10 cellular contexts compared by ENCODE assay signal in the genomic region with DNA sequence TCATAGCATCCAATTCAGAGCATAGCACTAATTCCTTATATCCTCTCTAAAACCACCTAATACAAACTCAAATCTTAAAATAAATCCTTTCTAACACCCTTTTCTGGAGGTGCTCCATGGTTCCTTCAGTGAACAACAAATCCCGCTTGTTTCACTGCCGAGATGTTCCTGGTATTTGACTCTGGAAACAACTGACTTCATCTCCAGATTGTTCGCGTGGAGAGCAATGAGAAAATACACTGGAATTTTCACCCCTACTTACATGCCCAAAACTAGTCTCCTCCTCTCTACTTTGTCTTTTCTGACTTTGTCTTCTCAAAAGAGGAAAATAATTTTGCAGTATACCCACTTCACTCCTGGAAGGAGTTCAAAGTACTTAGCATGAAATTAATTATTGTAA.
DNase-seq lines count a peak whose midpoint lies in the region; ATAC-seq and TF ChIP-seq lines count a peak whose summit lies in the region.
"Had no signal": no experiment of that assay in that cellular context is flagged by ENCODE, and none has a peak within 500 bp of the region (broad histone marks: within the 10 kb centered on the region; RNA-seq: fewer than 3 reads in every experiment).

No MANE protein-coding gene starts in this region.

- H3K27ac ChIP-seq in SJSA1 (peak overlapping the region; percentile 44), trophoblast cell (ENCODE audit: low read depth, low read length) (no peak overlapping the region)

- no peak overlapping the region for H4K8ac ChIP-seq in trophoblast cell (ENCODE audit: low read depth, low read length)

- H3K4me2 ChIP-seq in trophoblast cell (ENCODE audit: low read length) = no peak overlapping the region

- H3K36me3 Mint-ChIP-seq in activated T-helper 17 cell treated with anti-CD3 and anti-CD28 coated beads, Interleukin-2, amount 50 U/mL, for 72 hours (ENCODE audit: low read depth) = no peaks in the 10 kb centered on the region
- H3K36me3 Mint-ChIP-seq: activated naive CD8-positive, alpha-beta T cell had no signal

- H3K4me1 ChIP-seq in SJSA1 (replicated peaks) (peaks cover 5% of the 10 kb centered on the region; the same call in 1 of the 2 replicates), trophoblast cell (ENCODE audit: control insufficient read depth in 1 of 2, insufficient read depth in 2 of 2, low read length in 2 of 2) (no peaks in the 10 kb centered on the region)

- H3K27me3 ChIP-seq in BJ (ENCODE audit: control insufficient read depth, insufficient read depth, low read length) (no peaks in the 10 kb centered on the region), SJSA1 (replicated peaks) (no peaks in the 10 kb centered on the region), trophoblast cell (ENCODE audit: insufficient read depth, low read length) (no peaks in the 10 kb centered on the region)

- no peaks in the 10 kb centered on the region for H3K79me1 ChIP-seq in trophoblast cell (ENCODE audit: low read length)

- H2BK120ac ChIP-seq in trophoblast cell (ENCODE audit: insufficient read depth, low read length, poor library complexity) = no peak overlapping the region

- no peak overlapping the region for H3K4ac ChIP-seq in trophoblast cell (ENCODE audit: low read depth, low read length)

- CTCF ChIA-PET in BJ (lab: Yijun Ruan, JAX) = interaction anchor here (1.4 to 2.4 kb wide), 6 partner anchors 15 to 359 kb away, joined by 3 to 14 read pairs (median 6); no protein-coding TSS in a partner anchor

- H4K91ac ChIP-seq in trophoblast cell (ENCODE audit: low read depth, low read length) = no peak overlapping the region

- H3K9ac ChIP-seq in trophoblast cell (ENCODE audit: low read length) = no peak overlapping the region

- H3K4me3 ChIP-seq in BJ (ENCODE audit: low read depth, low read length) = no peak overlapping the region
- no peak overlapping the region for H3K4me3 ChIP-seq in SJSA1
- H3K4me3 ChIP-seq in fibroblast of the aortic adventitia (ENCODE audit: low read depth, low read length) = no peak overlapping the region
- H3K4me3 ChIP-seq in trophoblast cell (ENCODE audit: low read depth, low read length) = no peak overlapping the region

- H3K4me1 Mint-ChIP-seq in activated T-helper 17 cell treated with anti-CD3 and anti-CD28 coated beads, Interleukin-2, amount 50 U/mL, for 72 hours = no peaks in the 10 kb centered on the region

- H3K27me3 Mint-ChIP-seq in activated T-helper 17 cell treated with anti-CD3 and anti-CD28 coated beads, Interleukin-2, amount 50 U/mL, for 72 hours = no peaks in the 10 kb centered on the region
- H3K27me3 Mint-ChIP-seq: activated naive CD8-positive, alpha-beta T cell; stimulated activated naive CD8-positive, alpha-beta T cell treated with anti-CD3 and anti-CD28 coated beads, Interleukin-15, Interleukin-2, amounts not matched to agents 100 ng/mL and 50 ng/mL, for 24 hours had no signal

- H3K79me2 ChIP-seq in trophoblast cell (ENCODE audit: control insufficient read depth, insufficient read depth, low read length, poor library complexity) = no peaks in the 10 kb centered on the region

- DNase-seq in BJ (ENCODE audit: low read depth) (peak; percentile 4), SJSA1 (ENCODE audit: low read depth in 1 of 2, low spot score in 2 of 2) (no peak), fibroblast of the aortic adventitia (ENCODE audit: low read depth) (peak; percentile 67), trophoblast cell (no peak), T-helper 2 cell (no peak), amygdala (lab: John Stamatoyannopoulos, UW) (no peak)
- DNase-seq in stimulated activated CD4-positive, alpha-beta T cell treated with anti-CD3 and anti-CD28 coated beads, Interleukin-2, amount 100 ng/mL, for 48 hours = no peak

- no peaks in the 10 kb centered on the region for H3K36me3 ChIP-seq in BJ (ENCODE audit: control insufficient read depth, insufficient read depth, low read length)
- H3K36me3 ChIP-seq in SJSA1 = no peaks in the 10 kb centered on the region
- H3K36me3 ChIP-seq in trophoblast cell (ENCODE audit: control insufficient read depth in 1 of 2, insufficient read depth in 2 of 2, low read length in 2 of 2) = no peaks in the 10 kb centered on the region

- no peak overlapping the region for H3K4me3 Mint-ChIP-seq in activated T-helper 17 cell treated with anti-CD3 and anti-CD28 coated beads, Interleukin-2, amount 50 U/mL, for 72 hours
- H3K4me3 Mint-ChIP-seq: activated naive CD8-positive, alpha-beta T cell; stimulated activated naive CD8-positive, alpha-beta T cell treated with anti-CD3 and anti-CD28 coated beads, Interleukin-15, Interleukin-2, amounts not matched to agents 100 ng/mL and 50 ng/mL, for 24 hours had no signal

- H3K14ac ChIP-seq in trophoblast cell (ENCODE audit: low read length) = no peak overlapping the region

- H2AFZ ChIP-seq in trophoblast cell (ENCODE audit: insufficient read depth, low read length, poor library complexity) = no peak overlapping the region

- H3K9me3 Mint-ChIP-seq in activated T-helper 17 cell treated with anti-CD3 and anti-CD28 coated beads, Interleukin-2, amount 50 U/mL, for 72 hours = no peaks in the 10 kb centered on the region
- H3K9me3 Mint-ChIP-seq: stimulated activated naive CD8-positive, alpha-beta T cell treated with anti-CD3 and anti-CD28 coated beads, Interleukin-15, Interleukin-2, amounts not matched to agents 100 ng/mL and 50 ng/mL, for 24 hours had no signal

- no peak overlapping the region for H3K27ac Mint-ChIP-seq in activated T-helper 17 cell treated with anti-CD3 and anti-CD28 coated beads, Interleukin-2, amount 50 U/mL, for 72 hours
- H3K27ac Mint-ChIP-seq: activated naive CD8-positive, alpha-beta T cell; stimulated activated naive CD8-positive, alpha-beta T cell treated with anti-CD3 and anti-CD28 coated beads, Interleukin-15, Interleukin-2, amounts not matched to agents 100 ng/mL and 50 ng/mL, for 24 hours had no signal

- POLR2A ChIA-PET in BJ (lab: Charles Lee) = no interaction called here

- H4K12ac ChIP-seq in trophoblast cell (ENCODE audit: low read depth, low read length) = no peak overlapping the region

- H2AK5ac ChIP-seq in trophoblast cell (ENCODE audit: low read length) = no peak overlapping the region

- H2BK5ac ChIP-seq in trophoblast cell (ENCODE audit: low read depth, low read length, poor library complexity) = peak overlapping the region; percentile 31

- ATAC-seq in activated T-helper 17 cell treated with anti-CD3 and anti-CD28 coated beads, Interleukin-2, amount 50 U/mL, for 72 hours (replicated peaks) = no peak

- no CpG with 5 or more reads among the region's 4 CpGs for WGBS in trophoblast cell (ENCODE audit: extremely low coverage, insufficient coverage, insufficient read length)

- no peak overlapping the region for H2BK12ac ChIP-seq in trophoblast cell (ENCODE audit: low read length)

- H3K23ac ChIP-seq in trophoblast cell (ENCODE audit: low read length) = no peak overlapping the region

- no peak overlapping the region for H3K18ac ChIP-seq in trophoblast cell (ENCODE audit: low read length)

- H3K9me3 ChIP-seq in SJSA1 (replicated peaks) = no peaks in the 10 kb centered on the region
- no peaks in the 10 kb centered on the region for H3K9me3 ChIP-seq in trophoblast cell (ENCODE audit: insufficient read depth, low read depth, low read length)

- TF ChIP-seq CTCF in BJ (IDR thresholded peaks at IDR 0.05; ENCODE audit: insufficient read depth, low read depth, low read length) = no peak
- no peak for TF ChIP-seq CTCF in fibroblast of the aortic adventitia (IDR thresholded peaks at IDR 0.05; ENCODE audit: insufficient read depth, low read length)

Comparison
In these comparisons a context has a peak if more than half of its experiments do, and no peak if none do; other contexts are left out.
1. DNase-seq: peak in BJ (single experiment) and fibroblast of the aortic adventitia (single experiment); none in SJSA1 (0 of 2), trophoblast cell (0 of 2), T-helper 2 cell (0 of 5), amygdala (0 of 56) and stimulated activated CD4-positive, alpha-beta T cell treated with anti-CD3 and anti-CD28 coated beads, Interleukin-2, amount 100 ng/mL, for 48 hours (0 of 2).